ENCODE assay signal across 21 cellular contexts in the genomic region with DNA sequence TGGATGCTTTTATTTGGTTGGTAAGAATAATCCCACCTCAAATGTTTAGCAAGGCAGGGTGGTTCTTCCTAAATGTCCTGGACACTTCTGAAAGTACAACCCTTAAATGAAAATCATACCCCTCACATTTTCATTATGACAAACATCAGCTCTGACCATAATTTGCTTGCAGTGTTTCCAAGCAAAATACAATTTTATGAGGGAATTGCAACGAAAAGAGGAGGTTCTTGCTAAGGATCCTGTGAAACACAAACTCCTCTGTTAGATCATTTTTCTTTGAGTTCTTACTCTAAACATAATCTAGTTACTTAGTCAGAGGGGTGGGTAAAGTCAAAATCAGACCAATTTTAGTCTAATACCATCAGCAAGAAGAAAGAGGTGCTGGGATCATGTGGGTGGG.
A peak's percentile ranks its signal among the peaks of the same experiment; 100 is the strongest.
DNase-seq lines count a peak whose midpoint lies in the region; ATAC-seq and TF ChIP-seq lines count a peak whose summit lies in the region.
"Had no signal": no experiment of that assay in that cellular context is flagged by ENCODE, and none has a peak within 500 bp of the region (broad histone marks: within the 10 kb centered on the region; RNA-seq: fewer than 3 reads in every experiment).

No MANE protein-coding gene starts in this region.

- peak overlapping the region; percentile 93 to 99 for H3K27ac Mint-ChIP-seq in natural killer cell treated with Interleukin-12 subunit alpha and Interleukin-12 subunit beta and Interleukin-15 and Interleukin-18, amount 100 ng/mL, for 72 hours
- H3K27ac Mint-ChIP-seq in natural killer cell, result no peak overlapping the region
- peak overlapping the region; percentile 93 to 99 (median 97) for H3K27ac Mint-ChIP-seq in nephron
- H3K27ac Mint-ChIP-seq: B cell; CD4-positive, CD25-positive, alpha-beta regulatory T cell; CD8-positive, alpha-beta T cell; GM23338; H9 had no signal

- DNase-seq in natural killer cell treated with Interleukin-12 subunit alpha and Interleukin-12 subunit beta and Interleukin-15 and Interleukin-18, amount 100 ng/mL, for 72 hours (ENCODE audit: low spot score), result no peak
- DNase-seq in natural killer cell (no peak), smooth muscle cell (lab: John Stamatoyannopoulos, UW; ENCODE audit: unreplicated experiment) (no peak), MV-4-11 (lab: John Stamatoyannopoulos, UW) (no peak), DMS 273 (lab: John Stamatoyannopoulos, UW; ENCODE audit: unreplicated experiment) (no peak), DMS53 (lab: John Stamatoyannopoulos, UW) (no peak)
- DNase-seq: Caco-2; CD4-positive, CD25-positive, alpha-beta regulatory T cell; CD8-positive, alpha-beta T cell; DMS 273 treated with DMSO at 0.1 percent for 48 hours; DMS79 treated with DMSO at 0.1 percent for 48 hours; GF-D8; H9 had no signal

- no peak overlapping the region for H3K27ac ChIP-seq in smooth muscle cell (ENCODE audit: low read depth)
- H3K27ac ChIP-seq: 22Rv1, BLaER1, C4-2B had no signal

- WGBS in smooth muscle cell (ENCODE audit: low lambda C conversion rate), result 63% methylated on average over 1 of the region's 1 CpG

- no peaks in the 10 kb centered on the region for H3K36me3 ChIP-seq in smooth muscle cell (ENCODE audit: low read depth)
- H3K36me3 ChIP-seq: BLaER1 had no signal

- H2AFZ ChIP-seq in smooth muscle cell (ENCODE audit: low read depth), result peak overlapping the region; percentile 61
- H2AFZ ChIP-seq: GM23338 had no signal

- H3K9me3 ChIP-seq in smooth muscle cell (replicated peaks; ENCODE audit: low read depth), result no peaks in the 10 kb centered on the region

- peaks cover 28% of the 10 kb centered on the region for H3K36me3 Mint-ChIP-seq in natural killer cell treated with Interleukin-12 subunit alpha and Interleukin-12 subunit beta and Interleukin-15 and Interleukin-18, amount 100 ng/mL, for 72 hours
- no peaks in the 10 kb centered on the region for H3K36me3 Mint-ChIP-seq in natural killer cell
- no peaks in the 10 kb centered on the region for H3K36me3 Mint-ChIP-seq in nephron (ENCODE audit: low read depth)
- H3K36me3 Mint-ChIP-seq: CD4-positive, CD25-positive, alpha-beta regulatory T cell; CD8-positive, alpha-beta T cell had no signal

- H3K4me1 Mint-ChIP-seq in natural killer cell treated with Interleukin-12 subunit alpha and Interleukin-12 subunit beta and Interleukin-15 and Interleukin-18, amount 100 ng/mL, for 72 hours (ENCODE audit: low read depth in 2 of 2), result peaks cover 52 to 54% of the 10 kb centered on the region in 2 donors
- H3K4me1 Mint-ChIP-seq in natural killer cell (peaks cover 8 to 12% of the 10 kb centered on the region in 2 donors), nephron (peaks cover 28% of the 10 kb centered on the region)
- H3K4me1 Mint-ChIP-seq: GM23338, H9 had no signal

- H3K4me1 ChIP-seq in smooth muscle cell (ENCODE audit: low read depth), result peaks cover 4% of the 10 kb centered on the region
- H3K4me1 ChIP-seq: BLaER1, Caco-2 had no signal

- H3K4me2 ChIP-seq in smooth muscle cell, result no peak overlapping the region
- H3K4me2 ChIP-seq: BLaER1, GM23338 had no signal

- intact Hi-C loops in natural killer cell (cut with micrococcal nuclease), result no loop called here

- H3K4me3 ChIP-seq in smooth muscle cell, result no peak overlapping the region
- H3K4me3 ChIP-seq: BLaER1, GM23338 had no signal

- no peaks in the 10 kb centered on the region for H3F3A ChIP-seq in smooth muscle cell (ENCODE audit: low read depth)

- H3K4me3 Mint-ChIP-seq in natural killer cell treated with Interleukin-12 subunit alpha and Interleukin-12 subunit beta and Interleukin-15 and Interleukin-18, amount 100 ng/mL, for 72 hours, result no peak overlapping the region
- H3K4me3 Mint-ChIP-seq in natural killer cell (no peak overlapping the region), nephron (no peak overlapping the region)
- H3K4me3 Mint-ChIP-seq: B cell; CD4-positive, CD25-positive, alpha-beta regulatory T cell; CD8-positive, alpha-beta T cell; GM23338; H9 had no signal

- H3K79me2 ChIP-seq in smooth muscle cell (ENCODE audit: low read depth), result no peaks in the 10 kb centered on the region

- no peak for ATAC-seq in natural killer cell treated with Interleukin-12 subunit alpha and Interleukin-12 subunit beta and Interleukin-15 and Interleukin-18, amount 100 ng/mL, for 72 hours
- ATAC-seq in natural killer cell (no peak), GM21717 (IDR thresholded peaks at IDR 0.05; ENCODE audit: unreplicated experiment) (no peak)
- ATAC-seq: CD8-positive, alpha-beta T cell; GM23338; HCT116 had no signal

- no peaks in the 10 kb centered on the region for H4K20me1 ChIP-seq in smooth muscle cell (ENCODE audit: low read depth)
- H4K20me1 ChIP-seq: BLaER1 had no signal

- TF ChIP-seq CTCF in natural killer cell (IDR thresholded peaks at IDR 0.05) (no peak), nephron (IDR thresholded peaks at IDR 0.05; ENCODE audit: unreplicated experiment in 3 of 3) (no peak), smooth muscle cell (IDR thresholded peaks at IDR 0.05; ENCODE audit: borderline replicate concordance, insufficient read depth, poor library complexity, severe bottlenecking) (no peak)

- H3K27me3 Mint-ChIP-seq in natural killer cell treated with Interleukin-12 subunit alpha and Interleukin-12 subunit beta and Interleukin-15 and Interleukin-18, amount 100 ng/mL, for 72 hours, result no peaks in the 10 kb centered on the region
- peaks cover 0 to 7% of the 10 kb centered on the region in 2 donors for H3K27me3 Mint-ChIP-seq in natural killer cell (ENCODE audit: low read depth in 2 of 2)
- no peaks in the 10 kb centered on the region for H3K27me3 Mint-ChIP-seq in nephron (ENCODE audit: low read depth)
- H3K27me3 Mint-ChIP-seq: B cell had no signal

- no peak overlapping the region for H3K9ac ChIP-seq in smooth muscle cell (ENCODE audit: low read depth)
- H3K9ac ChIP-seq: BLaER1 had no signal

- H3K9me3 Mint-ChIP-seq in natural killer cell treated with Interleukin-12 subunit alpha and Interleukin-12 subunit beta and Interleukin-15 and Interleukin-18, amount 100 ng/mL, for 72 hours, result no peaks in the 10 kb centered on the region
- H3K9me3 Mint-ChIP-seq in natural killer cell (no peaks in the 10 kb centered on the region), nephron (peaks cover 19% of the 10 kb centered on the region)

- H3K27me3 ChIP-seq in smooth muscle cell (ENCODE audit: low read depth), result no peaks in the 10 kb centered on the region
- H3K27me3 ChIP-seq: BLaER1 had no signal

Comparison
In these comparisons a context has a peak if more than half of its experiments do, and no peak if none do; other contexts are left out.
1. H3K27ac Mint-ChIP-seq: peak in natural killer cell treated with Interleukin-12 subunit alpha and Interleukin-12 subunit beta and Interleukin-15 and Interleukin-18, amount 100 ng/mL, for 72 hours (2 of 2) and nephron (3 of 3); none in natural killer cell (0 of 2).